24 cellular contexts compared by ENCODE assay signal in the genomic region with DNA sequence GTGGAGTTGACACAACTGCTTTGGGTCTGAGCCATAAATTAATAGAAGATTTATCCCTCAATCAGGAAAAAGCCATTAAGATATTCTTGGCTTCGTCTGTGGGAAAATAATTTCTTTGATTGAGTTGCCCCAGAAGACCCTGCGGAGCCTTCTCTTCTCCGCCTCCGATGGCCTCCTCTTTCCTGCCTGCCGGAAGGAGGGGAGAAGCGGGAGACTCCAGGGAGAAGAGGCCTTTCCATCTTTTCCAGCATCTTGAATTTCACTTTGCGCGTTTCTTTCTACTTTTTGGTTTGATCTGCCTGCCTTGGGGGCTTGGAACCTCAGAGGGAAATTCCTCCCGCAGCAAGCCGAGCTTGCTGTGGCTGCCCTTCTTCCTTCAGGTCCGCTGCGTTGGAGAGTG. TPM values are rescaled to one million over a fixed set of nuclear protein-coding genes. Genes with fewer than 3 reads are reported as not detected.
"Had no signal": no experiment of that assay in that cellular context is flagged by ENCODE, and none has a peak within 500 bp of the region (broad histone marks: within the 10 kb centered on the region; RNA-seq: fewer than 3 reads in every experiment).

No MANE protein-coding gene starts in this region.

- ATAC-seq: activated T-cell treated with anti-CD3 and anti-CD28 coated beads, Interleukin-2, amount 50 U/mL, for 4 hours; gastroesophageal sphincter; left colon; natural killer cell treated with Interleukin-12 subunit alpha and Interleukin-12 subunit beta and Interleukin-15 and Interleukin-18, amount 100 ng/mL, for 72 hours; stimulated activated naive CD8-positive, alpha-beta T cell treated with anti-CD3 and anti-CD28 coated beads, Interleukin-15, Interleukin-2, amounts not matched to agents 100 U/mL and 50 U/mL, for 24 hours; upper lobe of right lung had no signal

- FAIRE-seq: keratinocyte had no signal

- H3K27ac ChIP-seq: breast epithelium, colonic mucosa, epithelial cell of prostate, gastroesophageal sphincter, upper lobe of right lung had no signal

- H3K4me3 ChIP-seq: breast epithelium, colonic mucosa, gastroesophageal sphincter, lung, upper lobe of right lung had no signal

- H3K9me3 Mint-ChIP-seq: activated T-helper 2 cell treated with anti-CD3 and anti-CD28 coated beads, Interferon-gamma antibody, Interleukin-2, Interleukin-4, amounts not matched to agents 10 μg/mL and 5 μg/mL and 100 μg/mL, durations not matched to agents 14 hours and 24 hours and 36 hours had no signal

- H3K9me3 ChIP-seq: breast epithelium, colonic mucosa, upper lobe of right lung had no signal

- H3K27ac Mint-ChIP-seq: activated naive CD8-positive, alpha-beta T cell treated with anti-CD3 and anti-CD28 coated beads, Interleukin-2, amount 10 ng/mL, durations not matched to agents 7 days and 5 days; activated T-helper 2 cell treated with anti-CD3 and anti-CD28 coated beads, Interferon-gamma antibody, Interleukin-2, Interleukin-4, amounts not matched to agents 10 μg/mL and 5 μg/mL and 100 μg/mL, durations not matched to agents 14 hours and 24 hours and 36 hours; natural killer cell treated with Interleukin-12 subunit alpha and Interleukin-12 subunit beta and Interleukin-15 and Interleukin-18, amount 100 ng/mL, for 72 hours had no signal

- H3K4me1 ChIP-seq: colonic mucosa had no signal

- DNase-seq: activated CD8-positive, alpha-beta memory T cell treated with anti-CD3 and anti-CD28 coated beads for 24 hours; activated CD8-positive, alpha-beta memory T cell treated with anti-CD3 and anti-CD28 coated beads, Interleukin-2, amount 50 U/mL, for 48 hours; activated naive CD4-positive, alpha-beta T cell treated with Interleukin-2 at 50 U/mL for 16 hours; activated naive CD8-positive, alpha-beta T cell treated with anti-CD3 and anti-CD28 coated beads, Interleukin-2, amount 10 ng/mL, durations not matched to agents 7 days and 5 days; activated T-cell treated with anti-CD3 and anti-CD28 coated beads, Interleukin-2, amount 50 U/mL, for 4 hours; amniotic stem cell; colonic mucosa; head of caudate nucleus; left colon; occipital lobe; posterior cingulate gyrus; stimulated activated CD4-positive, alpha-beta T cell treated with anti-CD3 and anti-CD28 coated beads, Interleukin-12 subunit alpha, Interleukin-12 subunit beta, amount 100 ng/mL, for 4 hours; stimulated activated CD4-positive, alpha-beta T cell treated with anti-CD3 and anti-CD28 coated beads, Interleukin-4, amount 100 ng/mL, for 4 hours; stimulated activated naive CD8-positive, alpha-beta T cell treated with anti-CD3 and anti-CD28 coated beads, Interleukin-15, Interleukin-2, amounts not matched to agents 100 U/mL and 50 U/mL, for 24 hours; T-helper 1 cell; T-helper 9 cell; upper lobe of right lung had no signal

- H3K36me3 Mint-ChIP-seq: natural killer cell treated with Interleukin-12 subunit alpha and Interleukin-12 subunit beta and Interleukin-15 and Interleukin-18, amount 100 ng/mL, for 72 hours had no signal

- H3K4me3 Mint-ChIP-seq: activated naive CD8-positive, alpha-beta T cell treated with anti-CD3 and anti-CD28 coated beads, Interleukin-2, amount 10 ng/mL, durations not matched to agents 7 days and 5 days; activated T-cell treated with anti-CD3 and anti-CD28 coated beads, Interleukin-2, amount 50 U/mL, for 4 hours; natural killer cell treated with Interleukin-12 subunit alpha and Interleukin-12 subunit beta and Interleukin-15 and Interleukin-18, amount 100 ng/mL, for 72 hours had no signal

- H3K36me3 ChIP-seq: breast epithelium, colonic mucosa, gastroesophageal sphincter, upper lobe of right lung had no signal

RNA-seq across cellular contexts. Expression of gene HLX, which starts 16.8 kb away (rescaled TPM):
- polyA plus RNA-seq: keratinocyte had no signal
